Comparison of ENCODE assay signal across 25 cellular contexts in genomic region chr20:7348253-7348652, GRCh38.
"Had no signal": no experiment of that assay in that cellular context is flagged by ENCODE, and none has a peak within 500 bp of the region (broad histone marks: within the 10 kb centered on the region; RNA-seq: fewer than 3 reads in every experiment).

No MANE protein-coding gene starts in this region.

- FAIRE-seq: endometrium, TTC549 had no signal

- H2AFZ ChIP-seq: neural progenitor cell had no signal

- H3K27ac Mint-ChIP-seq: activated CD4-positive, alpha-beta memory T cell treated with anti-CD3 and anti-CD28 coated beads for 36 hours; activated CD4-positive, alpha-beta T cell treated with anti-CD3 and anti-CD28 coated beads, Interleukin-2, amount 10 ng/mL, durations not matched to agents 24 days and 14 days; activated naive CD4-positive, alpha-beta T cell treated with anti-CD3 and anti-CD28 coated beads, Interleukin-2, amount 50 U/mL, for 24 hours; activated T-cell treated with anti-CD3 and anti-CD28 coated beads, Interleukin-2, amount 50 U/mL, for 24 hours; memory B cell; naive thymus-derived CD8-positive, alpha-beta T cell; neural progenitor cell had no signal

- H3K36me3 ChIP-seq: colonic mucosa, heart right ventricle, neural progenitor cell, transverse colon, WERI-Rb-1 had no signal

- H3K9ac ChIP-seq: neural progenitor cell had no signal

- H3K9me3 Mint-ChIP-seq: activated CD4-positive, alpha-beta T cell treated with anti-CD3 and anti-CD28 coated beads, Interleukin-2, amount 10 ng/mL, durations not matched to agents 24 days and 14 days had no signal

- H3K4me3 ChIP-seq: colonic mucosa, heart right ventricle, neural progenitor cell, SK-N-MC, testis, transverse colon had no signal

- H3K4me2 ChIP-seq: neural progenitor cell had no signal

- H3K4me1 ChIP-seq: colonic mucosa, heart right ventricle, neural progenitor cell, testis, transverse colon had no signal

- ATAC-seq: activated CD4-positive, CD25-positive, alpha-beta regulatory T cell treated with anti-CD3 and anti-CD28 coated beads, Interleukin-2, amount 50 U/mL, for 24 hours; heart right ventricle; naive thymus-derived CD8-positive, alpha-beta T cell; right cardiac atrium; stimulated activated naive CD8-positive, alpha-beta T cell treated with anti-CD3 and anti-CD28 coated beads, Interleukin-15, Interleukin-2, amounts not matched to agents 100 U/mL and 50 U/mL, for 24 hours had no signal

- DNase-seq: activated CD4-positive, alpha-beta memory T cell treated with anti-CD3 and anti-CD28 coated beads for 36 hours; activated CD4-positive, alpha-beta T cell treated with anti-CD3 and anti-CD28 coated beads, Interleukin-2, amount 10 ng/mL, durations not matched to agents 24 days and 14 days; activated CD8-positive, alpha-beta memory T cell treated with anti-CD3 and anti-CD28 coated beads, Interleukin-2, amount 50 U/mL, for 48 hours; activated gamma-delta T cell treated with Interleukin-2 at 50 U/mL for 16 hours; activated T-cell treated with anti-CD3 and anti-CD28 coated beads, Interleukin-2, amount 50 U/mL, for 24 hours; colonic mucosa; effector CD8-positive, alpha-beta T cell; foreskin melanocyte; heart right ventricle; islet precursor cell; naive thymus-derived CD8-positive, alpha-beta T cell; right cardiac atrium; stimulated activated CD4-positive, alpha-beta T cell treated with anti-CD3 and anti-CD28 coated beads, Interleukin-12 subunit alpha, Interleukin-12 subunit beta, amount 100 ng/mL, for 4 hours; stimulated activated CD4-positive, alpha-beta T cell treated with anti-CD3 and anti-CD28 coated beads, Interleukin-4, amount 100 ng/mL, for 1 hour; stimulated activated naive CD8-positive, alpha-beta T cell treated with anti-CD3 and anti-CD28 coated beads, Interleukin-15, Interleukin-2, amounts not matched to agents 100 U/mL and 50 U/mL, for 24 hours; testis; transverse colon; WERI-Rb-1 had no signal

- H3K4me3 Mint-ChIP-seq: activated CD4-positive, alpha-beta memory T cell treated with anti-CD3 and anti-CD28 coated beads for 36 hours; activated CD4-positive, alpha-beta T cell treated with anti-CD3 and anti-CD28 coated beads, Interleukin-2, amount 10 ng/mL, durations not matched to agents 24 days and 14 days; activated naive CD4-positive, alpha-beta T cell treated with anti-CD3 and anti-CD28 coated beads, Interleukin-2, amount 50 U/mL, for 24 hours; activated T-cell treated with anti-CD3 and anti-CD28 coated beads, Interleukin-2, amount 50 U/mL, for 24 hours; memory B cell; naive thymus-derived CD8-positive, alpha-beta T cell; neural progenitor cell had no signal

- H3K27me3 Mint-ChIP-seq: activated CD4-positive, alpha-beta memory T cell treated with anti-CD3 and anti-CD28 coated beads for 36 hours; activated CD4-positive, alpha-beta T cell treated with anti-CD3 and anti-CD28 coated beads, Interleukin-2, amount 10 ng/mL, durations not matched to agents 24 days and 14 days; activated naive CD4-positive, alpha-beta T cell treated with anti-CD3 and anti-CD28 coated beads, Interleukin-2, amount 50 U/mL, for 24 hours; activated T-cell treated with anti-CD3 and anti-CD28 coated beads, Interleukin-2, amount 50 U/mL, for 24 hours; memory B cell; naive thymus-derived CD8-positive, alpha-beta T cell had no signal

- H3K9me3 ChIP-seq: colonic mucosa, heart right ventricle, testis, transverse colon had no signal

- H3K36me3 Mint-ChIP-seq: activated CD4-positive, alpha-beta memory T cell treated with anti-CD3 and anti-CD28 coated beads for 36 hours; activated naive CD4-positive, alpha-beta T cell treated with anti-CD3 and anti-CD28 coated beads, Interleukin-2, amount 50 U/mL, for 24 hours; memory B cell; naive thymus-derived CD8-positive, alpha-beta T cell had no signal

- H3K4me1 Mint-ChIP-seq: activated CD4-positive, alpha-beta T cell treated with anti-CD3 and anti-CD28 coated beads, Interleukin-2, amount 10 ng/mL, durations not matched to agents 24 days and 14 days; activated naive CD4-positive, alpha-beta T cell treated with anti-CD3 and anti-CD28 coated beads, Interleukin-2, amount 50 U/mL, for 24 hours; memory B cell; naive thymus-derived CD8-positive, alpha-beta T cell; neural progenitor cell had no signal

- H3K27me3 ChIP-seq: colonic mucosa, heart right ventricle, neural progenitor cell, testis, transverse colon had no signal

- H3K27ac ChIP-seq: colonic mucosa, heart right ventricle, neural progenitor cell, SK-N-MC, testis, transverse colon, WERI-Rb-1 had no signal
